17 cellular contexts compared by ENCODE assay signal in the genomic region with DNA sequence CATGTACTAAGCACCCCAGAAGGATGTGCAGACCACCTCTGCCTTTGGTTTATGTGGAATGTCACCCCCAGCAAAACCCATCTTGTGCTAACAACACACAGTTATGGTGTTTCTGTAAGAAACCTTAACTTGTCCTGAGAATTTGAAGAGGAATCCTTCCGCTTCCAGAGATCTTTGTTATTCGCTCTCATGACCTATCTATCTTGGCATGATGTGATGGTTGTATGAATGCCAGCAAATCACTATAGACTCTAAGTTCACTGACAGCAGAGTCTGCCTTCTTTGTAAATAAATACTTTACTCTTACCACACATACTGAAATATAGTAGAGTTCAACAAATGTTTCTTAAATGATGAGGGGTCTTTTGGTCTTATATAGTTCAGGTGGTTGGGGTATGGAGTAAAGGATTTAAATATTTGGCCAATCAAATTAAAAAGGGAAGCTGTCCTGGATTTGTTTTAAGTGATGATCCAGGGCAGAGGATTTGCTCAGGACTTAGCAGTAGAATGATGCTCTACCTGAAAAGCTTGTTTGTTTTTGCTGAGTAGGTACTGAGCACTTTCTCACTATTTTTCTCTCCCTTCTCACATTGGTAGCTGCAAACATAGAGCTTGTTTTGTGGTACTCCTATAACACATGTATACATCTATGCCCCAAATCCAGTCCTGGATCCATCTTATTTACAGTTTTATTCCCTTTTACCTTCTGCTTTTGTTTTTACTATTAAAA. TPM values are rescaled to one million over a fixed set of nuclear protein-coding genes. Genes with fewer than 3 reads are reported as not detected.
A peak's percentile ranks its signal among the peaks of the same experiment; 100 is the strongest.
DNase-seq lines count a peak whose midpoint lies in the region; ATAC-seq and TF ChIP-seq lines count a peak whose summit lies in the region.
"Had no signal": no experiment of that assay in that cellular context is flagged by ENCODE, and none has a peak within 500 bp of the region (broad histone marks: within the 10 kb centered on the region; RNA-seq: fewer than 3 reads in every experiment).

No MANE protein-coding gene starts in this region.

- H3K4me1 ChIP-seq in gastroesophageal sphincter: peaks cover 0 to 23% (median 0%) of the 10 kb centered on the region in 3 donors
- H3K4me1 ChIP-seq: A549 had no signal

- ATAC-seq in left lobe of liver (peak; percentile 23), gastroesophageal sphincter (no peak), HG03280 (IDR thresholded peaks at IDR 0.05; ENCODE audit: unreplicated experiment) (no peak)
- ATAC-seq: A549, GM23338 had no signal

- peaks cover 50% of the 10 kb centered on the region for H3K4me1 Mint-ChIP-seq in chondrocyte (ENCODE audit: low read depth)

- H3K36me3 Mint-ChIP-seq in chondrocyte (ENCODE audit: low read depth): no peaks in the 10 kb centered on the region

- no peaks in the 10 kb centered on the region for H3K36me3 ChIP-seq in gastroesophageal sphincter

- TF ChIP-seq CTCF in chondrocyte (IDR thresholded peaks at IDR 0.05): no peak
- TF ChIP-seq CTCF in gastroesophageal sphincter (IDR thresholded peaks at IDR 0.05): no peak

- WGBS in gastroesophageal sphincter (ENCODE audit: low coverage in 1 of 2), 2 donors: 52 to 69% methylated on average over 2 of the region's 2 CpGs

- H3K27ac Mint-ChIP-seq in chondrocyte (ENCODE audit: unreplicated experiment): peak overlapping the region; percentile 75
- H3K27ac Mint-ChIP-seq: GM23338 had no signal

- H3K9me3 Mint-ChIP-seq in chondrocyte (ENCODE audit: low read depth): no peaks in the 10 kb centered on the region

- no peak overlapping the region for H3K4me3 Mint-ChIP-seq in chondrocyte (ENCODE audit: unreplicated experiment)
- H3K4me3 Mint-ChIP-seq: GM23338 had no signal

- no peak for TF ChIP-seq POLR2A in gastroesophageal sphincter (IDR thresholded peaks at IDR 0.05)

- H3K4me3 ChIP-seq in gastroesophageal sphincter: no peak overlapping the region
- H3K4me3 ChIP-seq: A549, GM23338 had no signal

- DNase-seq in EH (ENCODE audit: low read depth) (peak; percentile 60), NCI-H226 (peak; percentile 16), chondrocyte (ENCODE audit: low spot score) (no peak), left lobe of liver (ENCODE audit: low spot score) (no peak), H4 (ENCODE audit: low spot score) (no peak), COLO829 (ENCODE audit: low spot score) (no peak)
- DNase-seq: DMS 273 treated with DMSO at 0.1 percent for 48 hours, NCI-H1417, NCI-H1930, NCI-H446 had no signal

- no peaks in the 10 kb centered on the region for H3K27me3 Mint-ChIP-seq in chondrocyte (ENCODE audit: low read depth)

- no peak overlapping the region for H3K27ac ChIP-seq in gastroesophageal sphincter
- H3K27ac ChIP-seq: A549, C4-2B had no signal

- H3K27me3 ChIP-seq in gastroesophageal sphincter: no peaks in the 10 kb centered on the region

- no peaks in the 10 kb centered on the region for H3K9me3 ChIP-seq in gastroesophageal sphincter
- H3K9me3 ChIP-seq: A549 had no signal

- TF ChIP-seq EP300 in gastroesophageal sphincter (IDR thresholded peaks at IDR 0.05): no peak

RNA-seq across cellular contexts. Expression of gene RTP1, which starts 27.9 kb away (rescaled TPM):
- total RNA-seq in chondrocyte: not detected in 3 replicates
- total RNA-seq in left lobe of liver: not detected
- 0.29 TPM in 1 of 2 replicates, not detected in the other for total RNA-seq in H4 (2014; rRNA removed; shearing (Covaris generic))
- not detected for total RNA-seq in gastroesophageal sphincter
- total RNA-seq: HT1080, LHCN-M2 had no signal

RNA-seq across cellular contexts. Expression of gene RPL39L, which starts 30.1 kb away (rescaled TPM):
- 15.8 to 18.9 TPM (median 17.4 TPM) in 3 replicates for total RNA-seq in chondrocyte
- 1.5 TPM for total RNA-seq in left lobe of liver
- total RNA-seq in H4 (2014; rRNA removed; shearing (Covaris generic)): 76.1 and 100.0 TPM in 2 replicates
- 1 to 10 TPM; 5.4 to 8.9 (median 7.4) TPM for total RNA-seq in gastroesophageal sphincter
- total RNA-seq: HT1080 had no signal

Comparison
In these comparisons a context has a peak if more than half of its experiments do, and no peak if none do; other contexts are left out.
1. DNase-seq: peak in EH (single experiment) and NCI-H226 (single experiment); none in chondrocyte (single experiment), left lobe of liver (single experiment), H4 (single experiment) and COLO829 (single experiment).